Comparison of ENCODE assay signal across 15 cellular contexts in the genomic region with DNA sequence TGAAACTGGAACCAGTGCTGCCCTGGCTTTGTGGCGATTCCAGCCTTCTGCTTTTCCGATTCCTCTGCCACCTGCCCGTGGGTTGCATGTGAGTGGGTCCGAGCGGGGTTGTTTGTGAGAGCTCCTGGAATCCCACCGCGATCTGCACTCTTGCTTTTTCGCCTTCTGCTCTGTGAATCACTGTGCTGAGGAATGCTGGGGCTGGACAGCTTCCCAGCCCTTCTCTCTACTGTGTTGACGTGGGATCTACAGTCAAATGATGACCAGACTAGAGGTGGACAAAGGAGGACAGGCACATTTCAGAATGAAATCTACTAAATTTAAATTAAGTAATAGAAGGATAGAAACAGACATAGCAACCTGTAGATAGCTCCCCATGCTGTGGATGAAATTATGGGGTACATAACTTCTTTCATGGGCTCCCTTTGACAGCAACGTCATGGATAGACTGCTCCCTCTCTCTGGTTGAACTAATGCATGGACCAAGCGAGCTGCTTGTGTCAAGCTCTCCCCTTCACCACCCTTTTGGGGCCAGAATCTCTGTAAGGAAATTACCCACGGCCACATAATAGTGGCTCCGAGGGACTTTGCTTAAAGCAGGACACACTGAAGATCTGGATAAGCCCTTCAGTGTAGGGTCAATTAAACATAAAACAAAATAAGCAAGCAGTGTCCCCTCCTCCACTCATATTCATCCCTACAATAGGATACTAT. TPM values are rescaled to one million over a fixed set of nuclear protein-coding genes. Genes with fewer than 3 reads are reported as not detected.
DNase-seq lines count a peak whose midpoint lies in the region; ATAC-seq, FAIRE-seq and TF ChIP-seq lines count a peak whose summit lies in the region.
"Had no signal": no experiment of that assay in that cellular context is flagged by ENCODE, and none has a peak within 500 bp of the region (broad histone marks: within the 10 kb centered on the region; RNA-seq: fewer than 3 reads in every experiment).

No MANE protein-coding gene starts in this region.

- no peaks in the 10 kb centered on the region for H3K36me3 Mint-ChIP-seq in activated naive CD8-positive, alpha-beta T cell
- no peaks in the 10 kb centered on the region for H3K36me3 Mint-ChIP-seq in activated naive CD8-positive, alpha-beta T cell treated with anti-CD3 and anti-CD28 coated beads for 36 hours

- H3K4me1 Mint-ChIP-seq in activated naive CD8-positive, alpha-beta T cell (ENCODE audit: low read depth) = peaks cover 16% of the 10 kb centered on the region
- peaks cover 10% of the 10 kb centered on the region for H3K4me1 Mint-ChIP-seq in activated naive CD8-positive, alpha-beta T cell treated with anti-CD3 and anti-CD28 coated beads for 36 hours

- no peaks in the 10 kb centered on the region for H3K36me3 ChIP-seq in breast epithelium
- H3K36me3 ChIP-seq: ovary, WERI-Rb-1 had no signal

- H3K4me1 ChIP-seq in breast epithelium = peaks cover 0 to 6% of the 10 kb centered on the region in 2 donors

- TF ChIP-seq POLR2A in breast epithelium (IDR thresholded peaks at IDR 0.05) = no peak
- TF ChIP-seq POLR2A in erythroblast (IDR thresholded peaks at IDR 0.05; ENCODE audit: low read length) = no peak

- H3K27me3 Mint-ChIP-seq in activated naive CD8-positive, alpha-beta T cell = peaks cover 57% of the 10 kb centered on the region
- peaks cover 78% of the 10 kb centered on the region for H3K27me3 Mint-ChIP-seq in activated naive CD8-positive, alpha-beta T cell treated with anti-CD3 and anti-CD28 coated beads for 36 hours

- H3K27ac ChIP-seq in breast epithelium = no peak overlapping the region
- H3K27ac ChIP-seq: A549, ovary, WERI-Rb-1 had no signal

- H3K9me3 ChIP-seq in breast epithelium = no peaks in the 10 kb centered on the region
- H3K9me3 ChIP-seq: A549, ovary had no signal

- ATAC-seq in GM21390 (IDR thresholded peaks at IDR 0.05; ENCODE audit: unreplicated experiment) = no peak
- ATAC-seq: A549 had no signal

- TF ChIP-seq CTCF in breast epithelium (IDR thresholded peaks at IDR 0.05) = no peak

- no peak for FAIRE-seq in urothelium cell line (lab: Jason Lieb, UNC)
- FAIRE-seq: A549 had no signal

- H3K4me3 ChIP-seq in breast epithelium = peak overlapping the region in 2 of 3 donors; percentile 47 to 71
- H3K4me3 ChIP-seq: A549, ovary had no signal

- no peak for DNase-seq in activated naive CD8-positive, alpha-beta T cell treated with anti-CD3 and anti-CD28 coated beads for 36 hours
- DNase-seq in breast epithelium (ENCODE audit: low spot score in 2 of 2) (no peak), kidney glomerular epithelial cell (lab: John Stamatoyannopoulos, UW) (peak; percentile 55), urothelium cell line (ENCODE audit: low spot score) (peak; percentile 66), erythroblast (lab: John Stamatoyannopoulos, UW) (no peak), H4 (ENCODE audit: low spot score) (no peak)
- DNase-seq: effector CD8-positive, alpha-beta T cell; trophoblast cell; WERI-Rb-1 had no signal

- no peak overlapping the region for H3K27ac Mint-ChIP-seq in activated naive CD8-positive, alpha-beta T cell
- H3K27ac Mint-ChIP-seq in activated naive CD8-positive, alpha-beta T cell treated with anti-CD3 and anti-CD28 coated beads for 36 hours = no peak overlapping the region
- H3K27ac Mint-ChIP-seq: activated T-helper 2 cell treated with anti-CD3 and anti-CD28 coated beads, Interferon-gamma antibody, Interleukin-2, Interleukin-4, amounts not matched to agents 10 μg/mL and 5 μg/mL and 100 μg/mL, durations not matched to agents 14 hours and 24 hours and 36 hours had no signal

- peak overlapping the region; percentile 56 for H3K4me3 Mint-ChIP-seq in activated naive CD8-positive, alpha-beta T cell
- H3K4me3 Mint-ChIP-seq in activated naive CD8-positive, alpha-beta T cell treated with anti-CD3 and anti-CD28 coated beads for 36 hours = no peak overlapping the region

- intact Hi-C loops in breast epithelium (cut with DNase I; ENCODE audit: low total_unique reads) = no loop called here

- H3K27me3 ChIP-seq in breast epithelium = peaks cover 0 to 40% of the 10 kb centered on the region in 2 donors
- H3K27me3 ChIP-seq: ovary had no signal

- no peaks in the 10 kb centered on the region for H3K9me3 Mint-ChIP-seq in activated naive CD8-positive, alpha-beta T cell (ENCODE audit: low read depth)
- no peaks in the 10 kb centered on the region for H3K9me3 Mint-ChIP-seq in activated naive CD8-positive, alpha-beta T cell treated with anti-CD3 and anti-CD28 coated beads for 36 hours
- H3K9me3 Mint-ChIP-seq: activated T-helper 2 cell treated with anti-CD3 and anti-CD28 coated beads, Interferon-gamma antibody, Interleukin-2, Interleukin-4, amounts not matched to agents 10 μg/mL and 5 μg/mL and 100 μg/mL, durations not matched to agents 14 hours and 24 hours and 36 hours had no signal

RNA-seq across cellular contexts. Expression of a gene that starts 2.0 kb away (rescaled TPM):
- total RNA-seq in activated naive CD8-positive, alpha-beta T cell treated with anti-CD3 and anti-CD28 coated beads for 36 hours = under 1 TPM in 1 of 2 experiments, not detected in 1; 0.04 TPM
- 10 to 100 TPM in 1 of 3 donors, under 1 TPM in 2; 0.15 to 10.1 (median 0.33) TPM for total RNA-seq in breast epithelium
- 0.04 and 0.31 TPM in 2 replicates for total RNA-seq in H4 (2014; rRNA removed; shearing (Covaris generic))
- total RNA-seq: activated T-helper 2 cell treated with anti-CD3 and anti-CD28 coated beads, Interferon-gamma antibody, Interleukin-2, Interleukin-4, amounts not matched to agents 10 μg/mL and 5 μg/mL and 100 μg/mL, durations not matched to agents 14 hours and 24 hours and 36 hours; G401 had no signal

Comparison
In these comparisons a context has a peak if more than half of its experiments do, and no peak if none do; other contexts are left out.
1. DNase-seq: peak in kidney glomerular epithelial cell (single experiment) and urothelium cell line (single experiment); none in activated naive CD8-positive, alpha-beta T cell treated with anti-CD3 and anti-CD28 coated beads for 36 hours (single experiment), breast epithelium (0 of 2), erythroblast (0 of 2) and H4 (single experiment).